ENCODE assay signal across 15 cellular contexts in genomic region chr2:60297296-60298010, GRCh38.
DNase-seq lines count a peak whose midpoint lies in the region; ATAC-seq, FAIRE-seq and TF ChIP-seq lines count a peak whose summit lies in the region.
"Had no signal": no experiment of that assay in that cellular context is flagged by ENCODE, and none has a peak within 500 bp of the region (broad histone marks: within the 10 kb centered on the region; RNA-seq: fewer than 3 reads in every experiment).

No MANE protein-coding gene starts in this region.

- H3K4me2 ChIP-seq in GM23338 (peak overlapping the region; percentile 22; the same call in 1 of the 2 replicates), keratinocyte (ENCODE audit: control insufficient read depth, extremely low read depth, insufficient read depth, low read depth, low read length) (peak overlapping the region; percentile 63)

- no peak for TF ChIP-seq POLR2A in stomach (IDR thresholded peaks at IDR 0.05)

- no peaks in the 10 kb centered on the region for H3K36me3 ChIP-seq in GM23338 (ENCODE audit: insufficient read depth)
- H3K36me3 ChIP-seq in keratinocyte (ENCODE audit: control insufficient read depth in 2 of 2, extremely low read depth in 1 of 2, insufficient read depth in 2 of 2, low read length in 2 of 2), result no peaks in the 10 kb centered on the region
- no peaks in the 10 kb centered on the region for H3K36me3 ChIP-seq in stomach
- H3K36me3 ChIP-seq: ascending aorta had no signal

- H3K9me2 ChIP-seq in GM23338 (ENCODE audit: insufficient read depth), result no peaks in the 10 kb centered on the region

- 30 to 56% (median 44%) methylated on average over 21 of the region's 21 CpGs for WGBS in stomach, 5 donors

- no peak overlapping the region for H3K9ac ChIP-seq in keratinocyte (ENCODE audit: control insufficient read depth, extremely low read depth, insufficient read depth, low read length)
- H3K9ac ChIP-seq: parathyroid adenoma had no signal

- FAIRE-seq in keratinocyte (lab: Jason Lieb, UNC), result peak; percentile 60
- FAIRE-seq: colon had no signal

- dilution Hi-C loops in keratinocyte (cut with MboI; ENCODE audit: extremely low pct_ligation_motif_present, low sequenced_read_pairs), result no loop called here

- POLR2A ChIA-PET in activated B cell treated with CpG ODN at 0.5 μM for 24 hours (lab: Charles Lee), result interaction anchor here (0.9 to 1.1 kb wide), 2 partner anchors 8 to 39 kb away, joined by 3 read pairs; no protein-coding TSS in a partner anchor
- POLR2A ChIA-PET in activated CD4-positive, alpha-beta T cell treated with anti-CD3 and anti-CD28 coated beads for 36 hours (lab: Charles Lee), result no interaction called here

- H3K4me1 Mint-ChIP-seq in GM23338, result peaks cover 15% of the 10 kb centered on the region
- peaks cover 35% of the 10 kb centered on the region for H3K4me1 Mint-ChIP-seq in activated B cell treated with CpG ODN at 0.5 μM for 24 hours
- no peaks in the 10 kb centered on the region for H3K4me1 Mint-ChIP-seq in activated CD4-positive, alpha-beta T cell treated with anti-CD3 and anti-CD28 coated beads for 36 hours

- H3K27me3 ChIP-seq in GM23338 (ENCODE audit: insufficient read depth) (no peaks in the 10 kb centered on the region; the same call in 1 of the 2 replicates), keratinocyte (ENCODE audit: control insufficient read depth, extremely low read depth, insufficient read depth, low read length) (no peaks in the 10 kb centered on the region), stomach (no peaks in the 10 kb centered on the region)
- H3K27me3 ChIP-seq: ascending aorta had no signal

- DNase-seq in GM23338 (ENCODE audit: low spot score) (peak; percentile 87), activated B cell treated with CpG ODN at 0.5 μM for 24 hours (no peak), keratinocyte (ENCODE audit: low read depth, low spot score) (no peak), stomach (peak; percentile 41), RKO (ENCODE audit: low spot score) (no peak)
- no peak for DNase-seq in stimulated activated CD4-positive, alpha-beta T cell treated with anti-CD3 and anti-CD28 coated beads, Interleukin-4, amount 100 ng/mL, for 1 hour
- DNase-seq in activated CD4-positive, alpha-beta T cell treated with anti-CD3 and anti-CD28 coated beads for 36 hours, result no peak
- DNase-seq: activated CD4-positive, CD25-positive, alpha-beta regulatory T cell; activated effector memory CD4-positive, alpha-beta T cell treated with anti-CD3 and anti-CD28 coated beads, Interleukin-2, amount 50 U/mL, for 16 hours; NCI-H187 treated with DMSO at 0.1 percent for 48 hours; NCI-H526 had no signal

- peaks cover 8% of the 10 kb centered on the region for H3K27me3 Mint-ChIP-seq in GM23338 (ENCODE audit: insufficient read depth, low read depth, poor library complexity)
- no peaks in the 10 kb centered on the region for H3K27me3 Mint-ChIP-seq in activated B cell treated with CpG ODN at 0.5 μM for 24 hours
- H3K27me3 Mint-ChIP-seq in activated CD4-positive, alpha-beta T cell treated with anti-CD3 and anti-CD28 coated beads for 36 hours, result no peaks in the 10 kb centered on the region

- TF ChIP-seq CTCF in GM23338 (conservative IDR thresholded peaks at IDR 0.05; ENCODE audit: low read depth in 2 of 2), result no peak
- TF ChIP-seq CTCF in activated B cell treated with CpG ODN at 0.5 μM for 24 hours (IDR thresholded peaks at IDR 0.05), result no peak
- no peak for TF ChIP-seq CTCF in keratinocyte (optimal IDR thresholded peaks at IDR 0.05 in 1 of 3, IDR thresholded peaks at IDR 0.05 in 1 of 3, conservative IDR thresholded peaks at IDR 0.05 in 1 of 3; ENCODE audit: extremely low read depth in 1 of 3, insufficient read depth in 2 of 3, low read length in 3 of 3)
- no peak for TF ChIP-seq CTCF in stomach (IDR thresholded peaks at IDR 0.05)

- H3K9me3 ChIP-seq in keratinocyte (ENCODE audit: control insufficient read depth, low read depth, low read length) (no peaks in the 10 kb centered on the region), stomach (no peaks in the 10 kb centered on the region)
- H3K9me3 ChIP-seq: ascending aorta had no signal

- 0 out of 2 replicates have a peak, but pooled peaks cover 6% of the 10 kb centered on the region for H3K4me1 ChIP-seq in GM23338 (ENCODE audit: insufficient read depth)
- peaks cover 22% of the 10 kb centered on the region for H3K4me1 ChIP-seq in keratinocyte (ENCODE audit: control insufficient read depth, extremely low read depth, insufficient read depth, low read length)
- H3K4me1 ChIP-seq in stomach, result no peaks in the 10 kb centered on the region
- H3K4me1 ChIP-seq: ascending aorta, parathyroid adenoma had no signal

- H3K27ac ChIP-seq in GM23338 (ENCODE audit: low read depth) (no peak overlapping the region), keratinocyte (ENCODE audit: control insufficient read depth, insufficient read depth, low read length) (peak overlapping the region; percentile 33), stomach (no peak overlapping the region)
- H3K27ac ChIP-seq: ascending aorta, parathyroid adenoma had no signal

- H3K4me3 Mint-ChIP-seq in GM23338 (no peak overlapping the region), activated B cell treated with CpG ODN at 0.5 μM for 24 hours (no peak overlapping the region)
- no peak overlapping the region for H3K4me3 Mint-ChIP-seq in activated CD4-positive, alpha-beta T cell treated with anti-CD3 and anti-CD28 coated beads for 36 hours

- intact Hi-C loops in activated B cell treated with CpG ODN at 0.5 μM for 24 hours (cut with micrococcal nuclease) (loop anchor here (1.0 kb wide), 1 partner anchor 19 kb away; no protein-coding TSS in a partner anchor), stomach (cut with DNase I; ENCODE audit: low total_unique reads) (no loop called here)
- intact Hi-C loops in activated CD4-positive, alpha-beta T cell treated with anti-CD3 and anti-CD28 coated beads for 36 hours (cut with DNase I, micrococcal nuclease), result no loop called here

- TF ChIP-seq EP300 in stomach (IDR thresholded peaks at IDR 0.05), result no peak

- H3K36me3 Mint-ChIP-seq in GM23338 (ENCODE audit: low read depth) (no peaks in the 10 kb centered on the region), activated B cell treated with CpG ODN at 0.5 μM for 24 hours (ENCODE audit: low read depth) (no peaks in the 10 kb centered on the region)
- H3K36me3 Mint-ChIP-seq in activated CD4-positive, alpha-beta T cell treated with anti-CD3 and anti-CD28 coated beads for 36 hours (ENCODE audit: low read depth), result no peaks in the 10 kb centered on the region

- H3K4me3 ChIP-seq in GM23338 (no peak overlapping the region), keratinocyte (ENCODE audit: control insufficient read depth in 2 of 3, extremely low read depth in 1 of 3, insufficient read depth in 2 of 3, low read depth in 1 of 3, low read length in 3 of 3) (peak overlapping the region in 1 of 3 experiments; percentile 27), stomach (no peak overlapping the region)
- H3K4me3 ChIP-seq: ascending aorta had no signal

- no peaks in the 10 kb centered on the region for H3F3A ChIP-seq in GM23338 (replicated peaks; ENCODE audit: low read depth)

- CTCF ChIA-PET in activated B cell treated with CpG ODN at 0.5 μM for 24 hours (lab: Charles Lee), result interaction anchor here (1.4 kb wide), 1 partner anchor 253 kb away, joined by 3 read pairs; no protein-coding TSS in a partner anchor
- CTCF ChIA-PET in activated CD4-positive, alpha-beta T cell treated with anti-CD3 and anti-CD28 coated beads for 36 hours (lab: Charles Lee), result no interaction called here

- no peaks in the 10 kb centered on the region; the same call in 2 of the 3 replicates for H3K9me3 Mint-ChIP-seq in GM23338
- H3K9me3 Mint-ChIP-seq in activated B cell treated with CpG ODN at 0.5 μM for 24 hours, result no peaks in the 10 kb centered on the region
- no peaks in the 10 kb centered on the region for H3K9me3 Mint-ChIP-seq in activated CD4-positive, alpha-beta T cell treated with anti-CD3 and anti-CD28 coated beads for 36 hours (ENCODE audit: low read depth)

- no peak overlapping the region for H3K27ac Mint-ChIP-seq in GM23338
- H3K27ac Mint-ChIP-seq in activated B cell treated with CpG ODN at 0.5 μM for 24 hours, result peak overlapping the region; percentile 24
- no peak overlapping the region for H3K27ac Mint-ChIP-seq in activated CD4-positive, alpha-beta T cell treated with anti-CD3 and anti-CD28 coated beads for 36 hours

- H2AFZ ChIP-seq in GM23338 (peak overlapping the region; percentile 72; the same call in 1 of the 2 replicates), keratinocyte (ENCODE audit: control insufficient read depth, low read length) (peak overlapping the region; percentile 65)
- H2AFZ ChIP-seq: parathyroid adenoma had no signal

- no peaks in the 10 kb centered on the region for H3K9me1 ChIP-seq in keratinocyte (ENCODE audit: control insufficient read depth, extremely low read depth, insufficient read depth, low read length)

- peak; percentile 83 for ATAC-seq in GM23338
- ATAC-seq in activated B cell treated with CpG ODN at 0.5 μM for 24 hours (ENCODE audit: low read depth), result no peak
- ATAC-seq in GM21515 (IDR thresholded peaks at IDR 0.05; ENCODE audit: unreplicated experiment), result no peak
- no peak for ATAC-seq in activated CD4-positive, alpha-beta T cell treated with anti-CD3 and anti-CD28 coated beads for 36 hours

- H3K79me2 ChIP-seq in GM23338 (replicated peaks; ENCODE audit: insufficient read depth) (no peaks in the 10 kb centered on the region), keratinocyte (ENCODE audit: control insufficient read depth, insufficient read depth, low read length) (no peaks in the 10 kb centered on the region)
- H3K79me2 ChIP-seq: parathyroid adenoma had no signal

- H4K20me1 ChIP-seq in GM23338 (replicated peaks; ENCODE audit: insufficient read depth) (no peaks in the 10 kb centered on the region), keratinocyte (ENCODE audit: control insufficient read depth, extremely low read depth, insufficient read depth, low read length) (no peaks in the 10 kb centered on the region)

TF ChIP-seq in GM23338, 12 proteins besides CTCF, POLR2A, EP300 and RAD21 (continues in another document):
- TF ChIP-seq ZNF331 (CRISPR knock-in tag; IDR thresholded peaks at IDR 0.05; ENCODE audit: low read depth), result no peak

Comparison
In these comparisons a context has a peak if more than half of its experiments do, and no peak if none do; other contexts are left out.
1. DNase-seq: peak in GM23338 (single experiment) and stomach (single experiment); none in activated B cell treated with CpG ODN at 0.5 μM for 24 hours (single experiment), keratinocyte (single experiment), stimulated activated CD4-positive, alpha-beta T cell treated with anti-CD3 and anti-CD28 coated beads, Interleukin-4, amount 100 ng/mL, for 1 hour (single experiment), activated CD4-positive, alpha-beta T cell treated with anti-CD3 and anti-CD28 coated beads for 36 hours (single experiment) and RKO (single experiment).